ENCODE assay signal across 14 cellular contexts in the genomic region with DNA sequence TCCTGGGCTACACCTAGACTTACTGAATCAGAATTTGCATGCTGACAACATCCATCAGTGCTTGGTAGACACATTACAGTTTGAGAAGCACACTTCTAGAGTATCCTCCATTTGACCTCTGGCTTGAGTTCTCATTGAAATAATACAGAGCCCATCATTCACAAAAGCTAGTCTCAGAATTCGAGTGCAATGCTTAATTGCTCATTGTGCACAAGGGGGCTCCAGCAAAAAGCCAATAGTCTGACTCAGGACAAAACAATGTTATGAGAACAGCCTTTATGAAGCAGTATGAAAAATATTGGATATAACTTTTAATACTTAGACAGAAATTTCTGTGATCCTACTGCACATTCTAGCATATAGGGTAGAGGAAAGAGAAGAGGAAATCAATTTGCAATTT.
DNase-seq lines count a peak whose midpoint lies in the region; ATAC-seq and TF ChIP-seq lines count a peak whose summit lies in the region.
"Had no signal": no experiment of that assay in that cellular context is flagged by ENCODE, and none has a peak within 500 bp of the region (broad histone marks: within the 10 kb centered on the region; RNA-seq: fewer than 3 reads in every experiment).

No MANE protein-coding gene starts in this region.

- in situ Hi-C loops in astrocyte of the cerebellum (cut with HindIII; ENCODE audit: low sequenced_read_pairs), result no loop called here

- peak; percentile 47 for TF ChIP-seq CTCF in astrocyte of the cerebellum (IDR thresholded peaks at IDR 0.05; ENCODE audit: low read depth, low read length, missing control alignments)

- H3K4me3 ChIP-seq in astrocyte of the cerebellum (ENCODE audit: low read depth, low read length), result no peak overlapping the region
- H3K4me3 ChIP-seq: lower lobe of right lung had no signal

- no peak for ATAC-seq in GM21737 (IDR thresholded peaks at IDR 0.05; ENCODE audit: unreplicated experiment)
- ATAC-seq: activated CD4-positive, CD25-positive, alpha-beta regulatory T cell treated with anti-CD3 and anti-CD28 coated beads, Interleukin-2, amount 50 U/mL, for 24 hours; lower lobe of right lung had no signal

- peak; percentile 4 for DNase-seq in NCI-H748 (lab: John Stamatoyannopoulos, UW; ENCODE audit: unreplicated experiment)
- no peak for DNase-seq in NCI-H748 treated with DMSO at 0.1 percent for 48 hours (lab: John Stamatoyannopoulos, UW)
- peak; percentile 31 for DNase-seq in astrocyte of the cerebellum (ENCODE audit: low read depth)
- peak; percentile 46 for DNase-seq in inferior parietal cortex (ENCODE audit: extremely low spot score)
- peak; percentile 73 for DNase-seq in superior temporal gyrus (ENCODE audit: extremely low spot score)
- no peak for DNase-seq in dedifferentiated amniotic fluid mesenchymal stem cell (ENCODE audit: extremely low spot score)
- no peak for DNase-seq in germinal center (ENCODE audit: low spot score)
- DNase-seq: activated T-cell treated with anti-CD3 and anti-CD28 coated beads, Interleukin-2, amount 50 U/mL, for 24 hours; Caco-2; H7; lower lobe of right lung; MM.1S had no signal

Comparison
In these comparisons a context has a peak if more than half of its experiments do, and no peak if none do; other contexts are left out.
1. DNase-seq: peak in NCI-H748 (single experiment), astrocyte of the cerebellum (single experiment), inferior parietal cortex (single experiment) and superior temporal gyrus (single experiment); none in NCI-H748 treated with DMSO at 0.1 percent for 48 hours (single experiment), dedifferentiated amniotic fluid mesenchymal stem cell (single experiment) and germinal center (single experiment).